In genomic region chr16:31131841-31132271, GRCh38 we compare ENCODE assay signal across 2 cellular contexts.
TF ChIP-seq lines count a peak whose summit lies in the region.

No MANE protein-coding gene starts in this region.

TF ChIP-seq in WTC11, 78 proteins besides CTCF, POLR2A, EP300 and RAD21:
- no peak for TF ChIP-seq ZNF281 (CRISPR knock-in tag; IDR thresholded peaks at IDR 0.05)
- TF ChIP-seq GRHL2 (CRISPR knock-in tag; IDR thresholded peaks at IDR 0.05; ENCODE audit: insufficient replicate concordance, severe bottlenecking): no peak
- no peak for TF ChIP-seq JUN (CRISPR knock-in tag; IDR thresholded peaks at IDR 0.05)
- TF ChIP-seq NFYB (CRISPR knock-in tag; conservative IDR thresholded peaks at IDR 0.05; ENCODE audit: low read depth): no peak
- TF ChIP-seq CDX4 (CRISPR knock-in tag; IDR thresholded peaks at IDR 0.05; ENCODE audit: borderline replicate concordance): no peak
- TF ChIP-seq ETV6 (CRISPR knock-in tag; IDR thresholded peaks at IDR 0.05): no peak
- TF ChIP-seq ZNF512 (CRISPR knock-in tag; IDR thresholded peaks at IDR 0.05; ENCODE audit: borderline replicate concordance): no peak
- TF ChIP-seq ZNF671 (CRISPR knock-in tag; IDR thresholded peaks at IDR 0.05): no peak
- TF ChIP-seq PRDM15 (CRISPR knock-in tag; IDR thresholded peaks at IDR 0.05): no peak
- no peak for TF ChIP-seq RORB (CRISPR knock-in tag; IDR thresholded peaks at IDR 0.05)
- no peak for TF ChIP-seq TEAD1 (CRISPR knock-in tag; IDR thresholded peaks at IDR 0.05)
- no peak for TF ChIP-seq ZBTB21 (CRISPR knock-in tag; IDR thresholded peaks at IDR 0.05; ENCODE audit: borderline replicate concordance)
- no peak for TF ChIP-seq TEAD4 (CRISPR knock-in tag; IDR thresholded peaks at IDR 0.05)
- TF ChIP-seq TCF7 (CRISPR knock-in tag; IDR thresholded peaks at IDR 0.05; ENCODE audit: low read depth): no peak
- no peak for TF ChIP-seq E2F1 (CRISPR knock-in tag; IDR thresholded peaks at IDR 0.05)
- TF ChIP-seq ZNF121 (CRISPR knock-in tag; IDR thresholded peaks at IDR 0.05): no peak
- no peak for TF ChIP-seq CREB1 (CRISPR knock-in tag; IDR thresholded peaks at IDR 0.05)

TF ChIP-seq in SK-N-SH treated with all-trans-retinoic acid at 6 μM for 48 hours, 23 proteins besides CTCF, POLR2A, EP300 and RAD21:
- TF ChIP-seq ISL1 (CRISPR knock-in tag; IDR thresholded peaks at IDR 0.05) (no peak), TOX (CRISPR knock-in tag; IDR thresholded peaks at IDR 0.05; ENCODE audit: borderline replicate concordance) (no peak), PPARA (CRISPR knock-in tag; IDR thresholded peaks at IDR 0.05; ENCODE audit: borderline replicate concordance) (no peak), BACH2 (CRISPR knock-in tag; IDR thresholded peaks at IDR 0.05; ENCODE audit: borderline replicate concordance) (no peak), ZNF565 (CRISPR knock-in tag; conservative IDR thresholded peaks at IDR 0.05; ENCODE audit: low read depth) (no peak), ZFP30 (CRISPR knock-in tag; IDR thresholded peaks at IDR 0.05) (no peak)
TF ChIP-seq in SK-N-SH treated with all-trans-retinoic acid at 6 μM for 48 hours: peak in this region for 0.
